21 cellular contexts compared by ENCODE assay signal in genomic region chr2:148999451-148999891, GRCh38. TPM values are rescaled to one million over a fixed set of nuclear protein-coding genes. Genes with fewer than 3 reads are reported as not detected.
DNase-seq lines count a peak whose midpoint lies in the region; FAIRE-seq and TF ChIP-seq lines count a peak whose summit lies in the region.
"Had no signal": no experiment of that assay in that cellular context is flagged by ENCODE, and none has a peak within 500 bp of the region (broad histone marks: within the 10 kb centered on the region; RNA-seq: fewer than 3 reads in every experiment).

No MANE protein-coding gene starts in this region.

- DNase-seq in GM23248 (peak; percentile 22), NCI-H748 treated with DMSO at 0.1 percent for 48 hours (lab: John Stamatoyannopoulos, UW) (peak; percentile 26), iPS DF 6.9 (ENCODE audit: low read depth, low spot score) (no peak), small intestine (peak; percentile 60), left ventricle myocardium inferior (no peak), NK-92 (lab: John Stamatoyannopoulos, UW; ENCODE audit: unreplicated experiment) (no peak), SW480 (ENCODE audit: low spot score) (no peak)
- DNase-seq: activated CD4-positive, CD25-positive, alpha-beta regulatory T cell; adrenal gland; cerebellar nuclear complex; immature natural killer cell; NCI-H1105 treated with DMSO at 0.1 percent for 48 hours; SHP77 treated with DMSO at 0.1 percent for 48 hours; stimulated activated CD4-positive, alpha-beta T cell treated with anti-CD3 and anti-CD28 coated beads, Interleukin-2, amount 100 ng/mL, for 24 hours; T-helper 2 cell had no signal

- no peak for FAIRE-seq in small intestine (lab: Jason Lieb, UNC)
- FAIRE-seq: D721Med had no signal

- H3K27ac ChIP-seq in GM23248: no peak overlapping the region
- peak overlapping the region; percentile 6 for H3K27ac ChIP-seq in iPS DF 6.9 (ENCODE audit: low read length)
- no peak overlapping the region for H3K27ac ChIP-seq in small intestine (ENCODE audit: low read depth in 1 of 2, low read length in 1 of 2)
- H3K27ac ChIP-seq in left ventricle myocardium inferior (replicated peaks): no peak overlapping the region
- H3K27ac ChIP-seq: adrenal gland, KMS-11, neutrophil had no signal

- in situ Hi-C loops in GM23248 (cut with MboI): loop anchor here (25.0 kb wide), 1 partner anchor 1012 kb away; no protein-coding TSS in a partner anchor

- H3K27me3 ChIP-seq in GM23248 (replicated peaks; ENCODE audit: insufficient read depth): no peaks in the 10 kb centered on the region; the same call in 1 of the 2 replicates
- no peaks in the 10 kb centered on the region for H3K27me3 ChIP-seq in iPS DF 6.9 (ENCODE audit: control insufficient read depth, insufficient read depth, low read length)
- H3K27me3 ChIP-seq in small intestine (ENCODE audit: control insufficient read depth in 2 of 2, insufficient read depth in 2 of 2, low read length in 2 of 2): no peaks in the 10 kb centered on the region
- peaks cover 48% of the 10 kb centered on the region for H3K27me3 ChIP-seq in left ventricle myocardium inferior (ENCODE audit: low read depth)
- H3K27me3 ChIP-seq: adrenal gland had no signal

- H3K9me3 ChIP-seq in GM23248 (ENCODE audit: low read depth): no peaks in the 10 kb centered on the region
- H3K9me3 ChIP-seq in iPS DF 6.9 (ENCODE audit: control insufficient read depth, insufficient read depth, low read length): peaks cover 3% of the 10 kb centered on the region; the same call in 1 of the 2 replicates
- H3K9me3 ChIP-seq in small intestine (ENCODE audit: control insufficient read depth, low read depth): no peaks in the 10 kb centered on the region
- no peaks in the 10 kb centered on the region for H3K9me3 ChIP-seq in left ventricle myocardium inferior (replicated peaks)
- H3K9me3 ChIP-seq: adrenal gland, neutrophil had no signal

- no peak for TF ChIP-seq CTCF in left ventricle myocardium inferior (IDR thresholded peaks at IDR 0.05; ENCODE audit: borderline replicate concordance)

- peak overlapping the region; percentile 35 for H3K4me2 ChIP-seq in GM23248 (ENCODE audit: unreplicated experiment)
- H3K4me2 ChIP-seq: KMS-11 had no signal

- intact Hi-C loops in left ventricle myocardium inferior (cut with micrococcal nuclease): loop anchor here (10.0 kb wide), 1 partner anchor 435 kb away; no protein-coding TSS in a partner anchor

- no peak overlapping the region for H3K9ac ChIP-seq in GM23248
- H3K9ac ChIP-seq: KMS-11 had no signal

- WGBS in GM23248 (ENCODE audit: low coverage in 1 of 2, low lambda C conversion rate in 2 of 2, missing lambda C conversion rate in 2 of 2), 2 experiments: 15 to 16% methylated on average over 7 of the region's 7 CpGs
- no CpG with 5 or more reads among the region's 7 CpGs for WGBS in iPS DF 6.9 (ENCODE audit: insufficient coverage, insufficient read length)
- 12 to 35% (median 34%) methylated on average over 7 of the region's 7 CpGs for WGBS in small intestine, 3 donors

- H3K4me1 ChIP-seq in GM23248 (ENCODE audit: insufficient read depth) (peaks cover 11% of the 10 kb centered on the region; the same call in 1 of the 2 replicates), iPS DF 6.9 (ENCODE audit: control insufficient read depth, insufficient read depth, low read length) (peaks cover 12% of the 10 kb centered on the region), small intestine (ENCODE audit: control insufficient read depth in 2 of 2, insufficient read depth in 1 of 2, low read depth in 1 of 2, low read length in 1 of 2) (no peaks in the 10 kb centered on the region), left ventricle myocardium inferior (peaks cover 8% of the 10 kb centered on the region)

- H3K4me3 ChIP-seq in GM23248: 0 out of 2 replicates have a peak overlapping the region, but pooled peaks have one; percentile 37
- no peak overlapping the region for H3K4me3 ChIP-seq in iPS DF 6.9 (ENCODE audit: low read length)
- H3K4me3 ChIP-seq in small intestine (ENCODE audit: low read depth in 1 of 2, low read length in 2 of 2): no peak overlapping the region
- H3K4me3 ChIP-seq in left ventricle myocardium inferior: no peak overlapping the region
- H3K4me3 ChIP-seq: adrenal gland had no signal

- no peaks in the 10 kb centered on the region for H3K36me3 ChIP-seq in GM23248 (ENCODE audit: low read depth)
- H3K36me3 ChIP-seq in iPS DF 6.9 (ENCODE audit: control insufficient read depth, insufficient read depth, low read length): peaks cover 20% of the 10 kb centered on the region
- H3K36me3 ChIP-seq in small intestine (ENCODE audit: control insufficient read depth in 2 of 2, insufficient read depth in 2 of 2, low read length in 2 of 2): no peaks in the 10 kb centered on the region
- H3K36me3 ChIP-seq in left ventricle myocardium inferior: no peaks in the 10 kb centered on the region
- H3K36me3 ChIP-seq: adrenal gland, neutrophil had no signal

- H3K9me2 ChIP-seq in GM23248 (ENCODE audit: insufficient read depth): no peaks in the 10 kb centered on the region

- no peaks in the 10 kb centered on the region for H4K20me1 ChIP-seq in GM23248 (ENCODE audit: insufficient read depth)

- H2AFZ ChIP-seq in GM23248: peak overlapping the region; percentile 58; the same call in 1 of the 2 replicates

- H3K79me2 ChIP-seq in GM23248 (ENCODE audit: insufficient read depth): no peaks in the 10 kb centered on the region

- peaks cover under 1% of the 10 kb centered on the region; the same call in 1 of the 2 replicates for H3F3A ChIP-seq in GM23248 (ENCODE audit: insufficient read depth)

RNA-seq across cellular contexts. Expression of gene LYPD6B, which starts 39.0 kb away (rescaled TPM):
- total RNA-seq in GM23248 (2014; rRNA removed; shearing (Covaris generic)): 3.9 and 6.8 TPM in 2 replicates
- polyA plus RNA-seq in GM23248 (2016; fragmentation: Nextera tagmentation; extraction: Ambion mirVana) (11.4 and 11.5 TPM in 2 replicates), small intestine (10 to 100 TPM in 2 of 3 donors, 1 to 10 TPM in 1; 4.4 to 28.0 (median 11.1) TPM)
- total RNA-seq in left ventricle myocardium inferior: not detected
- total RNA-seq: activated CD8-positive, alpha-beta memory T cell treated with anti-CD3 and anti-CD28 coated beads for 36 hours; activated T-helper 2 cell treated with anti-CD3 and anti-CD28 coated beads, Interferon-gamma antibody, Interleukin-2, Interleukin-4, amounts not matched to agents 10 μg/mL and 5 μg/mL and 100 μg/mL, durations not matched to agents 14 hours and 24 hours and 36 hours; sciatic nerve had no signal
- polyA plus RNA-seq: immature natural killer cell had no signal

Comparison
In these comparisons a context has a peak if more than half of its experiments do, and no peak if none do; other contexts are left out.
1. DNase-seq: peak in GM23248 (single experiment), NCI-H748 treated with DMSO at 0.1 percent for 48 hours (single experiment) and small intestine (single experiment); none in iPS DF 6.9 (single experiment), left ventricle myocardium inferior (single experiment), NK-92 (single experiment) and SW480 (single experiment).